20 cellular contexts compared by ENCODE assay signal in the genomic region with DNA sequence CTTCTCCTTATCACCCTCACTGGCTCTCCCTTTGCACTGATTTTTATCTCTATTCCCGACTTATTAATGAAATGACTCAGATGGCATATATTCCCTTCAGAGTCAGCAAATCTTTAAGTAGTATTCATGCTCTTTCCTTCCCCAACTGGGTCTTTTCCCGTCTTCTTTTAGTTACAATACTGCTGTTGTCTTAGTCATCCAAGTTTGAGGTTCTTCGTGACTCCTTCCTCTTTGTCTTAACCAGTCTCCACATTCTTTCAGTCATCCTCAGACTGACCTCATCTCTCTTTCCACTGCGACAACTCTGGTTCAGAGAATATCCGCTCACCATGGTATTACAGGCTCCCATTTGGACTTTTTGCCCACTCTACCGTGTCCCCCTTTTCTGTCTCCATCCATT. TPM values are rescaled to one million over a fixed set of nuclear protein-coding genes. Genes with fewer than 3 reads are reported as not detected.
DNase-seq lines count a peak whose midpoint lies in the region; ATAC-seq and TF ChIP-seq lines count a peak whose summit lies in the region.
"Had no signal": no experiment of that assay in that cellular context is flagged by ENCODE, and none has a peak within 500 bp of the region (broad histone marks: within the 10 kb centered on the region; RNA-seq: fewer than 3 reads in every experiment).

No MANE protein-coding gene starts in this region.

- TF ChIP-seq EP300 in SK-N-SH (IDR thresholded peaks at IDR 0.05; ENCODE audit: borderline replicate concordance in 1 of 2, low read depth in 1 of 2, low read length in 1 of 2) = no peak

- no peak overlapping the region for H3K4me2 ChIP-seq in SK-N-SH

- no peaks in the 10 kb centered on the region for H4K20me1 ChIP-seq in SK-N-SH (ENCODE audit: insufficient read depth)
- H4K20me1 ChIP-seq: BLaER1 treated with 17β-estradiol and CSF1 and Interleukin-3, amounts not matched to agents 10 nM and 100 nM had no signal

- no peak for TF ChIP-seq RAD21 in SK-N-SH (IDR thresholded peaks at IDR 0.05; ENCODE audit: low read length)

- CTCF ChIA-PET in SK-N-SH (lab: Yijun Ruan, JAX) = interaction anchor here (1.0 kb wide), 1 partner anchor 10 kb away, joined by 4 read pairs; no protein-coding TSS in a partner anchor

- H3K9me3 ChIP-seq in SK-N-SH = no peaks in the 10 kb centered on the region
- H3K9me3 ChIP-seq in T-helper 17 cell (ENCODE audit: control insufficient read depth, low read length, poor library complexity, severe bottlenecking) = no peaks in the 10 kb centered on the region
- no peaks in the 10 kb centered on the region for H3K9me3 ChIP-seq in prostate gland
- H3K9me3 ChIP-seq in aorta (ENCODE audit: control insufficient read depth, low read length) = no peaks in the 10 kb centered on the region
- H3K9me3 ChIP-seq: BLaER1 treated with 17β-estradiol and CSF1 and Interleukin-3, amounts not matched to agents 10 nM and 100 nM; ovary had no signal

- H3K4me3 ChIP-seq in SK-N-SH (ENCODE audit: low read depth in 2 of 2, low read length in 1 of 2) (no peak overlapping the region), fibroblast of the aortic adventitia (ENCODE audit: low read depth, low read length) (no peak overlapping the region), prostate gland (no peak overlapping the region), aorta (ENCODE audit: low read length in 2 of 2) (no peak overlapping the region)
- H3K4me3 ChIP-seq: BLaER1 treated with 17β-estradiol and CSF1 and Interleukin-3, amounts not matched to agents 10 nM and 100 nM; ovary had no signal

- H3K27ac ChIP-seq in SK-N-SH (ENCODE audit: low read depth in 2 of 2, low read length in 1 of 2) (peak overlapping the region in 1 of 2 experiments; percentile 26; a peak in 2 of 4 replicates), prostate gland (no peak overlapping the region), aorta (ENCODE audit: low read depth in 1 of 2, low read length in 2 of 2) (no peak overlapping the region)
- H3K27ac ChIP-seq: ovary had no signal

- H3K36me3 ChIP-seq in SK-N-SH (replicated peaks in 1 of 2; ENCODE audit: control insufficient read depth in 1 of 2, insufficient read depth in 2 of 2, low read length in 1 of 2) (peaks cover 12 to 27% of the 10 kb centered on the region in 2 experiments), prostate gland (no peaks in the 10 kb centered on the region), aorta (ENCODE audit: control insufficient read depth in 1 of 2, insufficient read depth in 2 of 2, low read length in 1 of 2) (peaks cover 4 to 8% of the 10 kb centered on the region in 2 donors)
- H3K36me3 ChIP-seq: ovary had no signal

- H3K79me2 ChIP-seq in SK-N-SH (ENCODE audit: insufficient read depth) = no peaks in the 10 kb centered on the region

- ATAC-seq in SK-N-SH treated with all-trans-retinoic acid at 6 μM for 48 hours (no peak; the same call in 1 of the 3 replicates), T-helper 17 cell (no peak), aorta (ENCODE audit: low FRiP score) (no peak)
- peak; percentile 47 for ATAC-seq in stimulated activated effector memory CD8-positive, alpha-beta T cell treated with anti-CD3 and anti-CD28 coated beads, Interleukin-12 subunit alpha, Interleukin-12 subunit beta, amount 100 ng/mL, for 72 hours
- ATAC-seq: esophagus mucosa; HCT116; stimulated activated naive CD8-positive, alpha-beta T cell treated with anti-CD3 and anti-CD28 coated beads, Interleukin-15, amount 100 ng/mL, for 72 hours had no signal

- no peaks in the 10 kb centered on the region for H3K4me1 ChIP-seq in SK-N-SH (ENCODE audit: control insufficient read depth in 1 of 2, insufficient read depth in 2 of 2, low read depth in 1 of 2, low read length in 1 of 2)
- H3K4me1 ChIP-seq in prostate gland (replicated peaks) = no peaks in the 10 kb centered on the region
- no peaks in the 10 kb centered on the region for H3K4me1 ChIP-seq in aorta (ENCODE audit: control insufficient read depth in 1 of 2, insufficient read depth in 2 of 2, low read length in 2 of 2)

- DNase-seq in SK-N-SH = no peak
- DNase-seq in T-helper 17 cell = no peak
- DNase-seq in fibroblast of the aortic adventitia (ENCODE audit: low read depth) = peak; percentile 12
- DNase-seq in stimulated activated effector memory CD8-positive, alpha-beta T cell treated with anti-CD3 and anti-CD28 coated beads, Interleukin-12 subunit alpha, Interleukin-12 subunit beta, amount 100 ng/mL, for 72 hours (ENCODE audit: low spot score in 2 of 2) = no peak
- no peak for DNase-seq in prostate gland (ENCODE audit: low spot score)
- no peak for DNase-seq in nephron progenitor cell
- no peak for DNase-seq in aorta
- DNase-seq: activated CD4-positive, alpha-beta T cell treated with anti-CD3 and anti-CD28 coated beads for 1 hour; GF-D8; naive B cell; NCI-H1930; NCI-H345; ovary; stimulated activated CD4-positive, alpha-beta T cell treated with anti-CD3 and anti-CD28 coated beads, Interleukin-2, amount 100 ng/mL, for 48 hours; stimulated activated naive CD8-positive, alpha-beta T cell treated with anti-CD3 and anti-CD28 coated beads, Interleukin-15, amount 100 ng/mL, for 72 hours had no signal

- H3K27me3 ChIP-seq in SK-N-SH (ENCODE audit: insufficient read depth) (no peaks in the 10 kb centered on the region), prostate gland (replicated peaks; ENCODE audit: insufficient read depth) (no peaks in the 10 kb centered on the region), aorta (ENCODE audit: control insufficient read depth in 1 of 2, insufficient read depth in 2 of 2, low read length in 1 of 2) (no peaks in the 10 kb centered on the region)
- H3K27me3 ChIP-seq: BLaER1 treated with 17β-estradiol and CSF1 and Interleukin-3, amounts not matched to agents 10 nM and 100 nM; ovary had no signal

- H3K27me3 Mint-ChIP-seq in T-helper 17 cell (no peaks in the 10 kb centered on the region), nephron progenitor cell (ENCODE audit: low read depth, poor library complexity) (no peaks in the 10 kb centered on the region)
- H3K27me3 Mint-ChIP-seq: central memory CD8-positive, alpha-beta T cell; naive B cell; stimulated activated naive CD8-positive, alpha-beta T cell treated with anti-CD3 and anti-CD28 coated beads, Interleukin-15, amount 100 ng/mL, for 72 hours had no signal

- H3K9me2 ChIP-seq in SK-N-SH = no peaks in the 10 kb centered on the region

- peaks cover 5% of the 10 kb centered on the region for H3K36me3 Mint-ChIP-seq in T-helper 17 cell (ENCODE audit: low read depth)
- peaks cover 84% of the 10 kb centered on the region for H3K36me3 Mint-ChIP-seq in stimulated activated effector memory CD8-positive, alpha-beta T cell treated with anti-CD3 and anti-CD28 coated beads, Interleukin-12 subunit alpha, Interleukin-12 subunit beta, amount 100 ng/mL, for 72 hours
- peaks cover 26% of the 10 kb centered on the region for H3K36me3 Mint-ChIP-seq in nephron progenitor cell (ENCODE audit: low read depth)

- H3K27ac Mint-ChIP-seq in T-helper 17 cell (peak overlapping the region; percentile 66), nephron progenitor cell (no peak overlapping the region)
- no peak overlapping the region for H3K27ac Mint-ChIP-seq in stimulated activated effector memory CD8-positive, alpha-beta T cell treated with anti-CD3 and anti-CD28 coated beads, Interleukin-12 subunit alpha, Interleukin-12 subunit beta, amount 100 ng/mL, for 72 hours
- H3K27ac Mint-ChIP-seq: stimulated activated naive CD8-positive, alpha-beta T cell treated with anti-CD3 and anti-CD28 coated beads, Interleukin-15, amount 100 ng/mL, for 72 hours had no signal

- H3K9ac ChIP-seq in SK-N-SH = no peak overlapping the region
- H3K9ac ChIP-seq: BLaER1 treated with 17β-estradiol and CSF1 and Interleukin-3, amounts not matched to agents 10 nM and 100 nM had no signal

- H3K4me1 Mint-ChIP-seq in T-helper 17 cell (peaks cover 3% of the 10 kb centered on the region), nephron progenitor cell (no peaks in the 10 kb centered on the region)
- H3K4me1 Mint-ChIP-seq in stimulated activated effector memory CD8-positive, alpha-beta T cell treated with anti-CD3 and anti-CD28 coated beads, Interleukin-12 subunit alpha, Interleukin-12 subunit beta, amount 100 ng/mL, for 72 hours = peaks cover 21% of the 10 kb centered on the region
- H3K4me1 Mint-ChIP-seq: central memory CD8-positive, alpha-beta T cell had no signal

- WGBS in SK-N-SH (ENCODE audit: low lambda C conversion rate) = 60% methylated on average over 6 of the region's 6 CpGs
- WGBS in prostate gland = 89% methylated on average over 6 of the region's 6 CpGs
- WGBS in aorta, 2 donors = 86 to 93% methylated on average over 6 of the region's 6 CpGs

- H3K4me3 Mint-ChIP-seq in T-helper 17 cell (no peak overlapping the region), nephron progenitor cell (no peak overlapping the region)
- H3K4me3 Mint-ChIP-seq in stimulated activated effector memory CD8-positive, alpha-beta T cell treated with anti-CD3 and anti-CD28 coated beads, Interleukin-12 subunit alpha, Interleukin-12 subunit beta, amount 100 ng/mL, for 72 hours = no peak overlapping the region
- H3K4me3 Mint-ChIP-seq: central memory CD8-positive, alpha-beta T cell; naive B cell; stimulated activated naive CD8-positive, alpha-beta T cell treated with anti-CD3 and anti-CD28 coated beads, Interleukin-15, amount 100 ng/mL, for 72 hours had no signal

- TF ChIP-seq CTCF in SK-N-SH (IDR thresholded peaks at IDR 0.05) (no peak), fibroblast of the aortic adventitia (IDR thresholded peaks at IDR 0.05; ENCODE audit: insufficient read depth, low read length) (no peak), prostate gland (IDR thresholded peaks at IDR 0.05) (no peak), nephron progenitor cell (IDR thresholded peaks at IDR 0.05) (no peak)

- H3K9me3 Mint-ChIP-seq in stimulated activated effector memory CD8-positive, alpha-beta T cell treated with anti-CD3 and anti-CD28 coated beads, Interleukin-12 subunit alpha, Interleukin-12 subunit beta, amount 100 ng/mL, for 72 hours = no peaks in the 10 kb centered on the region
- no peaks in the 10 kb centered on the region for H3K9me3 Mint-ChIP-seq in nephron progenitor cell
- H3K9me3 Mint-ChIP-seq: central memory CD8-positive, alpha-beta T cell; naive B cell; stimulated activated naive CD8-positive, alpha-beta T cell treated with anti-CD3 and anti-CD28 coated beads, Interleukin-15, amount 100 ng/mL, for 72 hours had no signal

- intact Hi-C loops in prostate gland (cut with DNase I) (no loop called here), aorta (cut with DNase I) (no loop called here)

- POLR2A ChIA-PET in SK-N-SH (lab: Yijun Ruan, JAX) = no interaction called here

- no peak overlapping the region for H2AFZ ChIP-seq in SK-N-SH (ENCODE audit: low read depth)

- H3F3A ChIP-seq in SK-N-SH (replicated peaks; ENCODE audit: insufficient read depth) = peaks cover 15% of the 10 kb centered on the region

- no peak for TF ChIP-seq POLR2A in prostate gland (IDR thresholded peaks at IDR 0.05)

RNA-seq across cellular contexts. Expression of a gene that starts 12.4 kb away (rescaled TPM):
- polyA plus RNA-seq in SK-N-SH (2012; rRNA removed) (2.2 and 3.5 TPM in 2 replicates), aorta (1 to 10 TPM; 1.6 to 4.1 TPM)
- polyA plus RNA-seq in SK-N-SH (2012; cell fraction: cytosol; rRNA removed) = 3.7 and 3.8 TPM in 2 replicates
- 0.95 and 2.5 TPM in 2 replicates for polyA plus RNA-seq in SK-N-SH (2012; cell fraction: nucleus; rRNA removed)
- total RNA-seq in T-helper 17 cell (1 to 10 TPM; 4.6 to 5.1 TPM), fibroblast of the aortic adventitia (ENCODE audit: low replicate concordance) (4.8 and 8.0 TPM in 2 replicates), prostate gland (1 to 10 TPM; 4.5 to 6.5 TPM), aorta (1 to 10 TPM; 4.2 to 4.3 TPM)

RNA-seq across cellular contexts. Expression of a gene that starts 19.5 kb away (rescaled TPM):
- polyA plus RNA-seq in SK-N-SH (2012; rRNA removed) = 35.1 and 35.3 TPM in 2 replicates
- polyA plus RNA-seq in SK-N-SH (2012; cell fraction: cytosol; rRNA removed) = 44.8 and 68.1 TPM in 2 replicates
- 14.1 and 17.1 TPM in 2 replicates for polyA plus RNA-seq in SK-N-SH (2012; cell fraction: nucleus; rRNA removed)
- total RNA-seq in T-helper 17 cell = 10 to 100 TPM; 18.3 to 27.6 TPM
- total RNA-seq in fibroblast of the aortic adventitia (ENCODE audit: low replicate concordance) = 16.7 and 25.1 TPM in 2 replicates
- 10 to 100 TPM; 12.9 to 87.9 TPM for total RNA-seq in prostate gland
- 10 to 100 TPM; 23.7 to 35.2 TPM for total RNA-seq in aorta
- polyA plus RNA-seq in aorta = 10 to 100 TPM; 53.3 to 57.7 TPM

RNA-seq across cellular contexts. Expression of a gene that starts 20.5 kb away (rescaled TPM):
- polyA plus RNA-seq in SK-N-SH (2012; rRNA removed) (11.0 and 11.2 TPM in 2 replicates), aorta (10 to 100 TPM; 13.2 to 17.3 TPM)
- polyA plus RNA-seq in SK-N-SH (2012; cell fraction: cytosol; rRNA removed) = 12.8 and 24.8 TPM in 2 replicates
- polyA plus RNA-seq in SK-N-SH (2012; cell fraction: nucleus; rRNA removed) = 5.8 and 21.0 TPM in 2 replicates
- total RNA-seq in T-helper 17 cell (10 to 100 TPM; 13.7 to 17.1 TPM), fibroblast of the aortic adventitia (ENCODE audit: low replicate concordance) (8.2 and 27.0 TPM in 2 replicates), prostate gland (10 to 100 TPM; 13.8 to 16.8 TPM), aorta (10 to 100 TPM; 10.6 to 18.6 TPM)
